In the genomic region with DNA sequence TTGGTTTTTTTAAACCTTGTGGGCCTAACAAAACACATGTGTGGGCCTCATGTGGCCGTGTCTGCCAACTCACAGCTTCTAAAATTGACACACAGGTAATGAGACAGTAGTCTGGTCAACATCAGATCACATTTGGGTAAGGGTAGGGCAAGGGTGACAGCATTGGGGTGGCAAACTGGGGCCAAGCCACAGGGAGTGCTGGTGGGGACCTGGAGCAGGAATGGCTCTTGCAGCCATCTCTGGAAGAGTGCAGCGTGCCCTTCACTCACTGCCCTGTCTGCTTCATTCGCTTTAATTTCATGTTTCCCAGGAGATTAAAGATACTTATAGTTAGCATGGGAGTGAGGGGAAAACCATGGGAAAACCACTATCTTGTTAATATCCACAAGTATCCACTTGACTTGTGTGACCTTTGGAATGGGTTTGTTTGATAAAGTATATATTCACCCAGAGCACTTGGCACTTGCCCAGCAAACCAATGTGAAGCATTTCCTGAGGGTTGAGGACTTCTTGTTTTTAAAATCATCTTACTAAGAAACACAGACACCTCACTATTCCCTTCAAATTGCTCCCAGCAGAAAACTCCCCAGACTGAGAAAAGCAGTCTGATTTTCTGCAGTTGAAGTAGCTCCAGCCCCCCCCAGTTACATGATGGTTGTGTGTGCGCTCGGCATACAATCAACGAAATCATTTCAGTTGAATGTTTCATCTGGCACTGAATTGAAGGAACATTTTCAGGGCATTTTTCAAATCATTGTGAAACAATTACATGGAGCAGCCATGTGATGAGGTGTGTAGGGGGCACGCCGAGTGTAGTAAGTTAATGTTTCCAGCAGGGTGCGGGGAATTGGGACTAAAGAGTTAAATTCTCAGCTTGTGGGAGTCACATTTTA, we compare ENCODE assay signal across 10 cellular contexts.
DNase-seq lines count a peak whose midpoint lies in the region; ATAC-seq and TF ChIP-seq lines count a peak whose summit lies in the region.
"Had no signal": no experiment of that assay in that cellular context is flagged by ENCODE, and none has a peak within 500 bp of the region (broad histone marks: within the 10 kb centered on the region; RNA-seq: fewer than 3 reads in every experiment).

No MANE protein-coding gene starts in this region.

- peak overlapping the region; percentile 90 for H2AK5ac ChIP-seq in neuronal stem cell (ENCODE audit: low read depth, low read length)

- peaks cover 30% of the 10 kb centered on the region for H3K4me1 Mint-ChIP-seq in CD14-positive monocyte

- H3K27ac ChIP-seq in neuronal stem cell (replicated peaks; ENCODE audit: low read length): peak overlapping the region; percentile 69
- H3K27ac ChIP-seq: KMS-11 had no signal

- peaks cover 5 to 12% (median 7%) of the 10 kb centered on the region in 7 donors for H3K9me3 Mint-ChIP-seq in CD14-positive monocyte

- H2BK120ac ChIP-seq in neuronal stem cell (ENCODE audit: low read depth, low read length): no peak overlapping the region

- peaks cover 0 to 2% (median 0%) of the 10 kb centered on the region in 3 experiments for H3K27me3 ChIP-seq in neuronal stem cell (ENCODE audit: control insufficient read depth in 3 of 3, insufficient read depth in 3 of 3, low read depth in 1 of 3, low read length in 3 of 3)

- H2AFZ ChIP-seq in neuronal stem cell (ENCODE audit: low read length): no peak overlapping the region

- H3K27ac Mint-ChIP-seq in CD14-positive monocyte: peak overlapping the region; percentile 24 to 85 (median 68)
- H3K27ac Mint-ChIP-seq: activated naive CD4-positive, alpha-beta T cell treated with anti-CD3 and anti-CD28 coated beads for 36 hours had no signal

- H3K9ac ChIP-seq in neuronal stem cell (ENCODE audit: low read depth, low read length, poor library complexity): no peak overlapping the region
- H3K9ac ChIP-seq: KMS-11 had no signal

- H3K18ac ChIP-seq in neuronal stem cell (ENCODE audit: low read length): peak overlapping the region; percentile 91

- no peak overlapping the region for H3K4ac ChIP-seq in neuronal stem cell (ENCODE audit: low read length)

- H3K4me3 Mint-ChIP-seq in CD14-positive monocyte: no peak overlapping the region
- H3K4me3 Mint-ChIP-seq: activated naive CD4-positive, alpha-beta T cell treated with anti-CD3 and anti-CD28 coated beads for 36 hours had no signal

- intact Hi-C loops in CD14-positive monocyte (cut with micrococcal nuclease): no loop called here

- H2BK12ac ChIP-seq in neuronal stem cell (ENCODE audit: low read length): no peak overlapping the region

- no peaks in the 10 kb centered on the region for H3K27me3 Mint-ChIP-seq in CD14-positive monocyte (ENCODE audit: low read depth in 3 of 3)

- H3K79me1 ChIP-seq in neuronal stem cell (ENCODE audit: low read depth, low read length): no peaks in the 10 kb centered on the region

- no peak overlapping the region for H3K14ac ChIP-seq in neuronal stem cell (ENCODE audit: low read length)

- no peak for ATAC-seq in GM19467 (IDR thresholded peaks at IDR 0.05; ENCODE audit: unreplicated experiment)

- H3K23ac ChIP-seq in neuronal stem cell (ENCODE audit: low read depth, low read length, poor library complexity): no peak overlapping the region

- H2BK5ac ChIP-seq in neuronal stem cell (ENCODE audit: low read length): no peak overlapping the region

- DNase-seq in CD14-positive monocyte (ENCODE audit: low spot score) (no peak), RPMI7951 (ENCODE audit: low read depth) (peak; percentile 38), fibroblast of peridontal ligament (ENCODE audit: extremely low read depth) (peak; percentile 73), neuronal stem cell (ENCODE audit: low spot score) (no peak), NCI-H128 (lab: John Stamatoyannopoulos, UW; ENCODE audit: unreplicated experiment) (no peak), inferior parietal cortex (ENCODE audit: extremely low spot score) (no peak)
- no peak for DNase-seq in activated CD4-positive, CD25-positive, alpha-beta regulatory T cell treated with anti-CD3 and anti-CD28 coated beads, Interleukin-2, amount 50 U/mL, for 72 hours
- DNase-seq: activated naive CD4-positive, alpha-beta T cell treated with anti-CD3 and anti-CD28 coated beads for 36 hours had no signal

- WGBS in neuronal stem cell (ENCODE audit: extremely low coverage in 2 of 2, insufficient read length in 2 of 2, insufficient replicate concordance in 1 of 2), 2 donors: no CpG with 5 or more reads among the region's 9 CpGs

- peaks cover 14 to 25% of the 10 kb centered on the region in 2 donors for H3K4me1 ChIP-seq in neuronal stem cell (ENCODE audit: control insufficient read depth in 2 of 2, insufficient read depth in 1 of 2, low read depth in 1 of 2, low read length in 2 of 2)

- H3K9me3 ChIP-seq in neuronal stem cell (replicated peaks in 1 of 2; ENCODE audit: control insufficient read depth in 2 of 2, insufficient read depth in 1 of 2, low read depth in 1 of 2, low read length in 2 of 2): peaks cover 4 to 9% of the 10 kb centered on the region in 2 donors

- H4K8ac ChIP-seq in neuronal stem cell (ENCODE audit: low read depth, low read length): no peak overlapping the region

- no peak overlapping the region for H3K4me2 ChIP-seq in neuronal stem cell (ENCODE audit: insufficient read depth, low read length, poor library complexity, severe bottlenecking)
- H3K4me2 ChIP-seq: KMS-11 had no signal

- TF ChIP-seq CTCF in CD14-positive monocyte (IDR thresholded peaks at IDR 0.05): no peak

- peaks cover 65 to 66% of the 10 kb centered on the region in 2 donors for H3K36me3 Mint-ChIP-seq in CD14-positive monocyte

- peak overlapping the region; percentile 95 for H2BK15ac ChIP-seq in neuronal stem cell (ENCODE audit: low read length)

- peaks cover 2 to 41% of the 10 kb centered on the region in 2 donors for H3K36me3 ChIP-seq in neuronal stem cell (replicated peaks in 1 of 2; ENCODE audit: control insufficient read depth in 2 of 2, insufficient read depth in 2 of 2, low read length in 2 of 2)

- H3K4me3 ChIP-seq in neuronal stem cell (ENCODE audit: low read length in 2 of 2): no peak overlapping the region

- no peak overlapping the region for H4K91ac ChIP-seq in neuronal stem cell (ENCODE audit: low read depth, low read length, poor library complexity)

Comparison
In these comparisons a context has a peak if more than half of its experiments do, and no peak if none do; other contexts are left out.
1. DNase-seq: peak in RPMI7951 (single experiment) and fibroblast of peridontal ligament (single experiment); none in CD14-positive monocyte (single experiment), neuronal stem cell (single experiment), NCI-H128 (single experiment), inferior parietal cortex (single experiment) and activated CD4-positive, CD25-positive, alpha-beta regulatory T cell treated with anti-CD3 and anti-CD28 coated beads, Interleukin-2, amount 50 U/mL, for 72 hours (single experiment).